In the genomic region with DNA sequence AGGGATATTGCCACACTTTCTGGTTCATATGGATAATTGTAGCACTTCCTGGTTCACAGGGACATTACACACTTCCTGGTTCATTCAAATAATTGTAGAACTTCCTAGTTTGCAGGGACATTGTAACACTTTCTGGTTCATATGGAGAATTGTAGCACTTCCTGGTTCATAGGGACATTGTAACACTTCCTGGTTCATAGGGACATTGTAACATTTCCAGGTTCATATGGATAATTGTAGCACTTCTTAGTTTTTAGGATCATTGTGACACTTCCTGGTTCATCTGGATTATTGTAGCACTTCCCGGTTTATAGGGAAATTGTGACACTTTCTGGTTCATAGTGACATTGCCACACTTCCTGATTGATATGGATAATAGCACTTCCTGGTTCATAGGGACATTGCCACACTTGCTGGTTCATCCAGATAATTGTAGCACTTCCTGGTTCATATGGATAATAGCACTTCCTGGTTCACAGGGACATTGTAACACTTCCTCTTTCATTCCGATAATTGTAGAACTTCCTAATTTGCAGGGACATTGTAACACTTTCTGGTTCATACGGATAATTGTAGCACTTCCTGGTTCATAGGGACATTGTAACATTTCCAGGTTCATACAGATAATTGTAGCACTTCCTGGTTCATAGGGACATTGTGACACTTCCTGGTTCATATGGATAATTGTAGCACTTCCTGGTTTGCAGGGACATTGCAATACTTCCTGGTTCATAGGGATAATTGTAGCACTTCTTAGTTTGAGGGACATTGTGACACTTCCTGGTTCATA, we compare ENCODE assay signal across 14 cellular contexts. TPM values are rescaled to one million over a fixed set of nuclear protein-coding genes. Genes with fewer than 3 reads are reported as not detected.
A peak's percentile ranks its signal among the peaks of the same experiment; 100 is the strongest.
DNase-seq lines count a peak whose midpoint lies in the region; ATAC-seq and TF ChIP-seq lines count a peak whose summit lies in the region.
"Had no signal": no experiment of that assay in that cellular context is flagged by ENCODE, and none has a peak within 500 bp of the region (broad histone marks: within the 10 kb centered on the region; RNA-seq: fewer than 3 reads in every experiment).

No MANE protein-coding gene starts in this region.

- peak overlapping the region; percentile 26 to 87 (median 83) for H3K4me3 Mint-ChIP-seq in CD4-positive, alpha-beta memory T cell
- no peak overlapping the region for H3K4me3 Mint-ChIP-seq in activated CD8-positive, alpha-beta T cell treated with anti-CD3 and anti-CD28 coated beads, Interleukin-2, amount 10 ng/mL, durations not matched to agents 7 days and 5 days
- peak overlapping the region in 4 of 8 donors; percentile 62 to 84 (median 78) for H3K4me3 Mint-ChIP-seq in naive B cell

- H3K27me3 Mint-ChIP-seq in CD4-positive, alpha-beta memory T cell, result no peaks in the 10 kb centered on the region
- no peaks in the 10 kb centered on the region for H3K27me3 Mint-ChIP-seq in activated CD8-positive, alpha-beta T cell treated with anti-CD3 and anti-CD28 coated beads, Interleukin-2, amount 10 ng/mL, durations not matched to agents 7 days and 5 days (ENCODE audit: low read depth)
- no peaks in the 10 kb centered on the region for H3K27me3 Mint-ChIP-seq in naive B cell

- peaks cover 0 to 6% of the 10 kb centered on the region in 2 donors for H3K9me3 ChIP-seq in CD4-positive, alpha-beta memory T cell (ENCODE audit: control insufficient read depth in 1 of 2, low read length in 2 of 2)

- intact Hi-C loops in CD4-positive, alpha-beta memory T cell (cut with micrococcal nuclease), result no loop called here
- intact Hi-C loops in cardiac septum (cut with DNase I), result no loop called here

- TF ChIP-seq CTCF in HL-60 (IDR thresholded peaks at IDR 0.05; ENCODE audit: insufficient read depth, low read length), result no peak

- no peaks in the 10 kb centered on the region for H3K27me3 ChIP-seq in CD4-positive, alpha-beta memory T cell (ENCODE audit: insufficient read depth, low read length)
- no peaks in the 10 kb centered on the region for H3K27me3 ChIP-seq in HL-60 (ENCODE audit: insufficient read depth, poor library complexity, severe bottlenecking)

- POLR2A ChIA-PET in CD4-positive, alpha-beta memory T cell (lab: Charles Lee; ENCODE audit: partially characterized antibody), result no interaction called here
- POLR2A ChIA-PET in activated CD8-positive, alpha-beta T cell treated with anti-CD3 and anti-CD28 coated beads, Interleukin-2, amount 10 ng/mL, durations not matched to agents 7 days and 5 days (lab: Charles Lee), result no interaction called here

- no peaks in the 10 kb centered on the region for H3K36me3 ChIP-seq in CD4-positive, alpha-beta memory T cell (ENCODE audit: insufficient read depth, low read length)

- peaks cover 40 to 43% of the 10 kb centered on the region in 2 donors for H3K36me3 Mint-ChIP-seq in CD4-positive, alpha-beta memory T cell
- peaks cover 66% of the 10 kb centered on the region for H3K36me3 Mint-ChIP-seq in activated CD8-positive, alpha-beta T cell treated with anti-CD3 and anti-CD28 coated beads, Interleukin-2, amount 10 ng/mL, durations not matched to agents 7 days and 5 days (ENCODE audit: low read depth)
- peaks cover 37 to 55% of the 10 kb centered on the region in 2 donors for H3K36me3 Mint-ChIP-seq in naive B cell

- peak overlapping the region; percentile 27 for H3K27ac ChIP-seq in CD4-positive, alpha-beta memory T cell (ENCODE audit: low read depth, low read length)
- peak overlapping the region; percentile 41 for H3K27ac ChIP-seq in HL-60 (replicated peaks)

- CTCF ChIA-PET in CD4-positive, alpha-beta memory T cell (lab: Charles Lee; ENCODE audit: partially characterized antibody), result no interaction called here
- CTCF ChIA-PET in activated CD8-positive, alpha-beta T cell treated with anti-CD3 and anti-CD28 coated beads, Interleukin-2, amount 10 ng/mL, durations not matched to agents 7 days and 5 days (lab: Charles Lee), result no interaction called here

- H3K4me1 ChIP-seq in CD4-positive, alpha-beta memory T cell (ENCODE audit: insufficient read depth, low read length), result peaks cover 19% of the 10 kb centered on the region

- peaks cover 6 to 56% (median 46%) of the 10 kb centered on the region in 8 donors for H3K9me3 Mint-ChIP-seq in CD4-positive, alpha-beta memory T cell
- H3K9me3 Mint-ChIP-seq in activated CD8-positive, alpha-beta T cell treated with anti-CD3 and anti-CD28 coated beads, Interleukin-2, amount 10 ng/mL, durations not matched to agents 7 days and 5 days (ENCODE audit: insufficient read depth), result peaks cover 41% of the 10 kb centered on the region
- H3K9me3 Mint-ChIP-seq in naive B cell, result peaks cover 26 to 50% (median 44%) of the 10 kb centered on the region in 7 donors

- peak overlapping the region; percentile 92 to 99 (median 99) for H3K27ac Mint-ChIP-seq in CD4-positive, alpha-beta memory T cell
- peak overlapping the region; percentile 96 for H3K27ac Mint-ChIP-seq in activated CD8-positive, alpha-beta T cell treated with anti-CD3 and anti-CD28 coated beads, Interleukin-2, amount 10 ng/mL, durations not matched to agents 7 days and 5 days
- H3K27ac Mint-ChIP-seq in naive B cell, result peak overlapping the region; percentile 70 to 100 (median 96)

- H3K4me1 Mint-ChIP-seq in CD4-positive, alpha-beta memory T cell, result peaks cover 31 to 53% (median 39%) of the 10 kb centered on the region in 4 donors
- H3K4me1 Mint-ChIP-seq in activated CD8-positive, alpha-beta T cell treated with anti-CD3 and anti-CD28 coated beads, Interleukin-2, amount 10 ng/mL, durations not matched to agents 7 days and 5 days (ENCODE audit: low read depth), result peaks cover 60% of the 10 kb centered on the region
- H3K4me1 Mint-ChIP-seq in naive B cell, result peaks cover 42 to 53% (median 51%) of the 10 kb centered on the region in 3 donors

- no peak overlapping the region for H3K4me3 ChIP-seq in CD4-positive, alpha-beta memory T cell (ENCODE audit: low read length in 2 of 2)
- H3K4me3 ChIP-seq in HL-60 (replicated peaks; ENCODE audit: insufficient read depth, low read length), result no peak overlapping the region
- H3K4me3 ChIP-seq: smooth muscle cell had no signal

- peak in 1 of 5 donors; percentile 37 for DNase-seq in CD4-positive, alpha-beta memory T cell
- DNase-seq in HL-60 (ENCODE audit: low read depth in 1 of 2, low spot score in 1 of 2) (peak; percentile 47 to 49), naive B cell (no peak), cardiac septum (ENCODE audit: low spot score) (no peak), NCI-H774 (lab: John Stamatoyannopoulos, UW) (no peak)
- DNase-seq in activated CD8-positive, alpha-beta T cell treated with anti-CD3 and anti-CD28 coated beads, Interleukin-2, amount 10 ng/mL, durations not matched to agents 7 days and 5 days, result peak; percentile 7
- DNase-seq: activated CD4-positive, CD25-positive, alpha-beta regulatory T cell treated with anti-CD3 and anti-CD28 coated beads, Interleukin-2, amount 50 U/mL, for 72 hours; activated gamma-delta T cell; hippocampal formation; left ventricle myocardium superior; NCI-H2081 treated with DMSO at 0.1 percent for 48 hours had no signal

- ATAC-seq in activated CD8-positive, alpha-beta T cell treated with anti-CD3 and anti-CD28 coated beads, Interleukin-2, amount 10 ng/mL, durations not matched to agents 7 days and 5 days, result no peak
- no peak for ATAC-seq in naive B cell (ENCODE audit: low read depth in 2 of 2)
- no peak for ATAC-seq in GM18858 (IDR thresholded peaks at IDR 0.05; ENCODE audit: unreplicated experiment)
- ATAC-seq in HG03439 (IDR thresholded peaks at IDR 0.05; ENCODE audit: unreplicated experiment), result no peak
- ATAC-seq: left ventricle myocardium superior had no signal

RNA-seq across cellular contexts. Expression of a gene that starts 59.2 kb away (rescaled TPM):
- total RNA-seq in CD4-positive, alpha-beta memory T cell, result 100 to 1,000 TPM; 283 to 289 TPM
- 100 to 1,000 TPM; 388 to 400 TPM for polyA plus RNA-seq in CD4-positive, alpha-beta memory T cell
- 100 to 1,000 TPM; 208 to 219 TPM for total RNA-seq in activated CD8-positive, alpha-beta T cell treated with anti-CD3 and anti-CD28 coated beads, Interleukin-2, amount 10 ng/mL, durations not matched to agents 7 days and 5 days
- polyA plus RNA-seq in naive B cell (ENCODE audit: low read depth in 6 of 6), result 100 to 1,000 TPM in 4 of 6 donors, 10 to 100 TPM in 2; 85.3 to 132 (median 119) TPM
- total RNA-seq in cardiac septum, result 327 TPM

Comparison
In these comparisons a context has a peak if more than half of its experiments do, and no peak if none do; other contexts are left out.
1. DNase-seq: peak in HL-60 (2 of 2) and activated CD8-positive, alpha-beta T cell treated with anti-CD3 and anti-CD28 coated beads, Interleukin-2, amount 10 ng/mL, durations not matched to agents 7 days and 5 days (single experiment); none in naive B cell (single experiment), cardiac septum (single experiment) and NCI-H774 (single experiment).
2. Peak in every context shown above with its lines, with median percentiles within 50 percentile points of each other: H3K27ac Mint-ChIP-seq.